Comparison of ENCODE assay signal across 20 cellular contexts in the genomic region with DNA sequence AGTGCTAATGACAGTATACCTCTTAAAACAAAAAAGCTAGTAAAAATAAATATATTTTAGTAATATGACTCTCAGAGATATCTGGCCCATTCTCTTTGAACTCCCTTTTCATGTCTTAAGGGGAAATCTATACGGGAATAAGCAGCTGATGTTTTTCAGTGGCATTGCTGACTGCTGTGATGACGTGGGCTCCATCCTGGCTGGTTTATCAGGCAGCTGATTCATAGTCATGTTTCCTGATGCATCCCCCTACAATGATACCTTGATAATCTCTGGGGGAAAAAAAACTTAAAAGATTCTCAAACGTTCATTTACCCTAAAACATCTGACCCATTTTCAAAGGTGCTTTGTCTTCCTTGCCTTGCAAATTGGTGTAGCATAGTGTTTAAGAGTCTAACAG. TPM values are rescaled to one million over a fixed set of nuclear protein-coding genes. Genes with fewer than 3 reads are reported as not detected.
DNase-seq lines count a peak whose midpoint lies in the region; ATAC-seq, FAIRE-seq and TF ChIP-seq lines count a peak whose summit lies in the region.
"Had no signal": no experiment of that assay in that cellular context is flagged by ENCODE, and none has a peak within 500 bp of the region (broad histone marks: within the 10 kb centered on the region; RNA-seq: fewer than 3 reads in every experiment).

No MANE protein-coding gene starts in this region.

- H3K27me3 Mint-ChIP-seq in effector memory CD8-positive, alpha-beta T cell = peaks cover 13 to 17% of the 10 kb centered on the region in 2 donors
- H3K27me3 Mint-ChIP-seq: progenitor cell of endocrine pancreas had no signal

- no peak overlapping the region for H3K9ac ChIP-seq in kidney (ENCODE audit: low read length in 2 of 2)

- DNase-seq in left ventricle myocardium inferior = no peak
- no peak for DNase-seq in Right ventricle myocardium inferior (ENCODE audit: missing footprints)
- peak; percentile 91 for DNase-seq in iris pigment epithelial cell (ENCODE audit: low read depth)
- no peak for DNase-seq in kidney
- DNase-seq in anterior cingulate cortex (lab: John Stamatoyannopoulos, UW) = no peak
- DNase-seq in effector memory CD8-positive, alpha-beta T cell = no peak
- DNase-seq: central memory CD4-positive, alpha-beta T cell; effector CD8-positive, alpha-beta T cell; hypothalamus; kidney glomerular epithelial cell; natural killer cell; NCI-H187; NCI-H345; stimulated activated CD4-positive, alpha-beta T cell treated with anti-CD3 and anti-CD28 coated beads, Interleukin-12 subunit alpha, Interleukin-12 subunit beta, amount 100 ng/mL, for 4 hours had no signal

- H3K27ac ChIP-seq in left ventricle myocardium inferior (replicated peaks) (peak overlapping the region; percentile 77), VCaP (peak overlapping the region; percentile 97; the same call in 1 of the 2 replicates), kidney (ENCODE audit: low read depth in 2 of 2, low read length in 2 of 2) (no peak overlapping the region)

- H3K4me1 ChIP-seq in left ventricle myocardium inferior (peaks cover 76% of the 10 kb centered on the region), kidney (ENCODE audit: control insufficient read depth in 1 of 2, insufficient read depth in 1 of 2, low read depth in 1 of 2, low read length in 2 of 2) (peaks cover 16 to 27% of the 10 kb centered on the region in 2 donors)

- H3K9me3 ChIP-seq in left ventricle myocardium inferior (replicated peaks) (no peaks in the 10 kb centered on the region), kidney (ENCODE audit: control insufficient read depth in 1 of 2, low read length in 2 of 2) (no peaks in the 10 kb centered on the region)

- H3K27me3 ChIP-seq in left ventricle myocardium inferior (ENCODE audit: low read depth) = no peaks in the 10 kb centered on the region

- H3K36me3 Mint-ChIP-seq in effector memory CD8-positive, alpha-beta T cell (ENCODE audit: insufficient read depth) = no peaks in the 10 kb centered on the region
- H3K36me3 Mint-ChIP-seq: natural killer cell had no signal

- H3K36me3 ChIP-seq in left ventricle myocardium inferior (no peaks in the 10 kb centered on the region), kidney (ENCODE audit: control insufficient read depth in 1 of 2, insufficient read depth in 2 of 2, low read length in 2 of 2) (no peaks in the 10 kb centered on the region)

- H3K27ac Mint-ChIP-seq in effector memory CD8-positive, alpha-beta T cell = no peak overlapping the region
- H3K27ac Mint-ChIP-seq: GM23338; IgD-negative memory B cell; natural killer cell; progenitor cell of endocrine pancreas; T-helper 1 cell treated with Interleukin-12 subunit alpha and Interleukin-12 subunit beta and Interleukin-4 antibody, amounts not matched to agents 30 μg/mL and 1 μg/mL, for 36 hours had no signal

- TF ChIP-seq CTCF in left ventricle myocardium inferior (IDR thresholded peaks at IDR 0.05; ENCODE audit: borderline replicate concordance) (no peak), VCaP (conservative IDR thresholded peaks at IDR 0.05) (no peak), kidney (IDR thresholded peaks at IDR 0.05; ENCODE audit: borderline replicate concordance, extremely low read depth, insufficient read depth) (no peak)

- H3K4me3 ChIP-seq in left ventricle myocardium inferior (no peak overlapping the region), kidney (ENCODE audit: low read length in 2 of 2) (no peak overlapping the region)
- H3K4me3 ChIP-seq: GM23338 had no signal

- no peak overlapping the region for H3K4me3 Mint-ChIP-seq in effector memory CD8-positive, alpha-beta T cell
- H3K4me3 Mint-ChIP-seq: GM23338; IgD-negative memory B cell; natural killer cell; T-helper 1 cell treated with Interleukin-12 subunit alpha and Interleukin-12 subunit beta and Interleukin-4 antibody, amounts not matched to agents 30 μg/mL and 1 μg/mL, for 36 hours had no signal

- H3K4me1 Mint-ChIP-seq in effector memory CD8-positive, alpha-beta T cell (ENCODE audit: low read depth in 2 of 2) = no peaks in the 10 kb centered on the region

- no peaks in the 10 kb centered on the region for H3K9me3 Mint-ChIP-seq in effector memory CD8-positive, alpha-beta T cell
- H3K9me3 Mint-ChIP-seq: GM23338; natural killer cell; T-helper 1 cell treated with Interleukin-12 subunit alpha and Interleukin-12 subunit beta and Interleukin-4 antibody, amounts not matched to agents 30 μg/mL and 1 μg/mL, for 36 hours had no signal

- intact Hi-C loops in left ventricle myocardium inferior (cut with micrococcal nuclease) (loop anchor here (10.0 kb wide), 1 partner anchor 148 kb away; no protein-coding TSS in a partner anchor), Right ventricle myocardium inferior (cut with DNase I) (loop anchor here (10.0 kb wide), 1 partner anchor 398 kb away; no protein-coding TSS in a partner anchor), kidney (cut with DNase I) (no loop called here)

- ATAC-seq in Right ventricle myocardium inferior (no peak), GM18519 (IDR thresholded peaks at IDR 0.05; ENCODE audit: low FRiP score, unreplicated experiment) (no peak)
- no peak for ATAC-seq in effector memory CD8-positive, alpha-beta T cell (replicated peaks)
- ATAC-seq: GM23338, natural killer cell had no signal

- no peak for FAIRE-seq in kidney (lab: Jason Lieb, UNC)

RNA-seq across cellular contexts. Expression of gene ABCA4, which starts 53.8 kb away (rescaled TPM):
- total RNA-seq in left ventricle myocardium inferior = 0.11 TPM
- 0.11 TPM for total RNA-seq in Right ventricle myocardium inferior
- 1.5 TPM for total RNA-seq in kidney
- polyA plus RNA-seq in kidney (ENCODE audit: insufficient read depth, low read depth, low replicate concordance) = 2.1 TPM
- total RNA-seq: GM23338 had no signal
- polyA plus RNA-seq: GM23338, IgD-negative memory B cell had no signal

Comparison
In these comparisons a context has a peak if more than half of its experiments do, and no peak if none do; other contexts are left out.
1. H3K27ac ChIP-seq: peak in left ventricle myocardium inferior (single experiment) and VCaP (single experiment); none in kidney (0 of 2).